In genomic region chr13:30255696-30256095, GRCh38 we compare ENCODE assay signal across 16 cellular contexts. TPM values are rescaled to one million over a fixed set of nuclear protein-coding genes. Genes with fewer than 3 reads are reported as not detected.
DNase-seq lines count a peak whose midpoint lies in the region; ATAC-seq, FAIRE-seq and TF ChIP-seq lines count a peak whose summit lies in the region.
"Had no signal": no experiment of that assay in that cellular context is flagged by ENCODE, and none has a peak within 500 bp of the region (broad histone marks: within the 10 kb centered on the region; RNA-seq: fewer than 3 reads in every experiment).

No MANE protein-coding gene starts in this region.

- H3K9me3 ChIP-seq in DND-41 (ENCODE audit: insufficient read depth, low read length, severe bottlenecking) (no peaks in the 10 kb centered on the region), MM.1S (replicated peaks; ENCODE audit: insufficient read depth, low read length) (no peaks in the 10 kb centered on the region), prostate gland (no peaks in the 10 kb centered on the region)
- H3K9me3 ChIP-seq: gastrocnemius medialis had no signal

- no peaks in the 10 kb centered on the region for H3K9me2 ChIP-seq in MM.1S (replicated peaks; ENCODE audit: insufficient read depth, low read length)

- H3K79me2 ChIP-seq in DND-41 (ENCODE audit: insufficient read depth, low read length) (peaks cover 37% of the 10 kb centered on the region), MM.1S (ENCODE audit: low read length) (no peaks in the 10 kb centered on the region)

- no peaks in the 10 kb centered on the region for H3K27me3 ChIP-seq in DND-41 (ENCODE audit: insufficient read depth, low read length, poor library complexity)
- no peaks in the 10 kb centered on the region for H3K27me3 ChIP-seq in MM.1S (replicated peaks; ENCODE audit: insufficient read depth, low read length)
- H3K27me3 ChIP-seq in prostate gland (replicated peaks; ENCODE audit: insufficient read depth): no peaks in the 10 kb centered on the region
- H3K27me3 ChIP-seq: gastrocnemius medialis had no signal

- peak; percentile 81 for FAIRE-seq in endometrium (lab: Jason Lieb, UNC)

- intact Hi-C loops in prostate gland (cut with DNase I): loop anchor here (10.0 kb wide), 4 partner anchors 149 to 609 kb away; partner anchors contain the start of gene USPL1

- no peak for DNase-seq in DND-41
- no peak for DNase-seq in MM.1S
- peak; percentile 9 for DNase-seq in pons (ENCODE audit: low spot score)
- DNase-seq in prostate gland (ENCODE audit: low spot score): no peak
- DNase-seq: activated CD4-positive, CD25-positive, alpha-beta regulatory T cell; activated naive CD4-positive, alpha-beta T cell; effector memory CD4-positive, alpha-beta T cell; gastrocnemius medialis; NCI-H2029; NCI-H526; T-cell had no signal

- H3K27ac ChIP-seq in DND-41 (ENCODE audit: low read length) (no peak overlapping the region), MM.1S (ENCODE audit: low read length) (no peak overlapping the region), prostate gland (no peak overlapping the region)
- H3K27ac ChIP-seq: gastrocnemius medialis had no signal

- H3K4me2 ChIP-seq in DND-41 (ENCODE audit: insufficient read depth, low read length): no peak overlapping the region
- H3K4me2 ChIP-seq in MM.1S (ENCODE audit: low read depth, low read length): no peak overlapping the region
- H3K4me2 ChIP-seq: smooth muscle cell had no signal

- H3F3A ChIP-seq in MM.1S (ENCODE audit: insufficient read depth, low read length): no peaks in the 10 kb centered on the region

- H3K4me1 ChIP-seq in DND-41 (ENCODE audit: insufficient read depth, low read length) (peaks cover 14% of the 10 kb centered on the region), MM.1S (ENCODE audit: low read length) (no peaks in the 10 kb centered on the region), prostate gland (replicated peaks) (peaks cover 4% of the 10 kb centered on the region)
- H3K4me1 ChIP-seq: gastrocnemius medialis had no signal

- H4K20me1 ChIP-seq in DND-41 (ENCODE audit: insufficient read depth, low read length) (no peaks in the 10 kb centered on the region), MM.1S (ENCODE audit: insufficient read depth, low read length) (no peaks in the 10 kb centered on the region)

- 88% methylated on average over 1 of the region's 1 CpG for WGBS in prostate gland

- H2AFZ ChIP-seq in DND-41 (ENCODE audit: low read depth, low read length): no peak overlapping the region
- H2AFZ ChIP-seq in MM.1S (ENCODE audit: low read length): no peak overlapping the region

- ATAC-seq in DND-41 (ENCODE audit: insufficient read depth, low read depth) (no peak), GM19397 (IDR thresholded peaks at IDR 0.05; ENCODE audit: unreplicated experiment) (no peak), GM21447 (IDR thresholded peaks at IDR 0.05; ENCODE audit: unreplicated experiment) (no peak), GM21529 (IDR thresholded peaks at IDR 0.05; ENCODE audit: unreplicated experiment) (no peak)
- ATAC-seq: gastrocnemius medialis, T-cell had no signal

- TF ChIP-seq CTCF in DND-41 (IDR thresholded peaks at IDR 0.05; ENCODE audit: borderline replicate concordance, extremely low read depth, low read length, poor library complexity, severe bottlenecking) (peak; percentile 9), MM.1S (IDR thresholded peaks at IDR 0.05; ENCODE audit: low read length) (0 out of 2 replicates have a peak, but pooled peaks have one; percentile 5), prostate gland (IDR thresholded peaks at IDR 0.05) (peak in 1 of 4 experiments; percentile 21)

- no peak overlapping the region for H3K4me3 ChIP-seq in DND-41 (ENCODE audit: low read depth in 1 of 2, low read length in 2 of 2)
- H3K4me3 ChIP-seq in MM.1S (ENCODE audit: low read length): no peak overlapping the region
- H3K4me3 ChIP-seq in prostate gland: no peak overlapping the region
- H3K4me3 ChIP-seq: gastrocnemius medialis, smooth muscle cell had no signal

- peaks cover 56% of the 10 kb centered on the region for H3K36me3 ChIP-seq in DND-41 (ENCODE audit: insufficient read depth, low read length)
- no peaks in the 10 kb centered on the region for H3K36me3 ChIP-seq in MM.1S (replicated peaks; ENCODE audit: insufficient read depth, low read length)
- no peaks in the 10 kb centered on the region for H3K36me3 ChIP-seq in prostate gland
- H3K36me3 ChIP-seq: gastrocnemius medialis had no signal

- no peak for TF ChIP-seq POLR2A in prostate gland (IDR thresholded peaks at IDR 0.05)

- H3K9ac ChIP-seq in DND-41 (ENCODE audit: low read depth, low read length): no peak overlapping the region
- no peak overlapping the region for H3K9ac ChIP-seq in MM.1S (ENCODE audit: low read length)

RNA-seq across cellular contexts. Expression of gene KATNAL1, which starts 51.7 kb away (rescaled TPM):
- 10 to 100 TPM; 12.8 to 16.4 TPM for total RNA-seq in prostate gland
